Comparison of ENCODE assay signal across 19 cellular contexts in genomic region chr7:85135931-85136330, GRCh38. TPM values are rescaled to one million over a fixed set of nuclear protein-coding genes. Genes with fewer than 3 reads are reported as not detected.
A peak's percentile ranks its signal among the peaks of the same experiment; 100 is the strongest.
DNase-seq lines count a peak whose midpoint lies in the region; ATAC-seq and TF ChIP-seq lines count a peak whose summit lies in the region.
"Had no signal": no experiment of that assay in that cellular context is flagged by ENCODE, and none has a peak within 500 bp of the region (broad histone marks: within the 10 kb centered on the region; RNA-seq: fewer than 3 reads in every experiment).

No MANE protein-coding gene starts in this region.

- H3K4me1 ChIP-seq in PC-3 (ENCODE audit: insufficient read depth, low read length) (peaks cover 12% of the 10 kb centered on the region), upper lobe of right lung (no peaks in the 10 kb centered on the region)

- H3K9me2 ChIP-seq in PC-3 (replicated peaks; ENCODE audit: low read length): no peaks in the 10 kb centered on the region

- no TSS peak for BruUV-seq in PC-3 (replicated peaks; lab: Mats Ljungman, UMichigan)

- no peaks in the 10 kb centered on the region for H3K36me3 Mint-ChIP-seq in naive thymus-derived CD8-positive, alpha-beta T cell
- H3K36me3 Mint-ChIP-seq: memory B cell had no signal

- H3K9me3 Mint-ChIP-seq in stimulated activated naive CD8-positive, alpha-beta T cell treated with anti-CD3 and anti-CD28 coated beads, Interleukin-15, amount 100 ng/mL, for 72 hours: no peaks in the 10 kb centered on the region
- no peaks in the 10 kb centered on the region for H3K9me3 Mint-ChIP-seq in naive thymus-derived CD8-positive, alpha-beta T cell
- H3K9me3 Mint-ChIP-seq: CD4-positive, alpha-beta T cell; GM23338; memory B cell had no signal

- peak; percentile 24 for DNase-seq in COLO829 (ENCODE audit: low spot score)
- DNase-seq in PC-3: peak; percentile 83
- peak; percentile 22 for DNase-seq in epidermal melanocyte (ENCODE audit: insufficient read length, low spot score)
- peak; percentile 71 for DNase-seq in non-pigmented ciliary epithelial cell (ENCODE audit: low read depth)
- no peak for DNase-seq in stimulated activated naive CD8-positive, alpha-beta T cell treated with anti-CD3 and anti-CD28 coated beads, Interleukin-15, amount 100 ng/mL, for 72 hours
- DNase-seq in activated effector memory CD4-positive, alpha-beta T cell treated with Interleukin-2 at 50 U/mL for 16 hours: no peak
- no peak for DNase-seq in upper lobe of right lung
- no peak for DNase-seq in naive thymus-derived CD8-positive, alpha-beta T cell
- DNase-seq: activated CD4-positive, alpha-beta T cell treated with anti-CD3 and anti-CD28 coated beads for 48 hours; activated T-cell treated with anti-CD3 and anti-CD28 coated beads, Interleukin-2, amount 50 U/mL, for 4 hours; anterior cingulate cortex; CD4-positive, alpha-beta T cell; MM.1S; ovary; stimulated activated CD4-positive, alpha-beta T cell treated with anti-CD3 and anti-CD28 coated beads, Interleukin-1b, Interleukin-23, amount 100 ng/mL, for 48 hours; T-helper 1 cell had no signal

- H3K27ac ChIP-seq in PC-3 (ENCODE audit: low read length) (peak overlapping the region; percentile 30), upper lobe of right lung (no peak overlapping the region)
- H3K27ac ChIP-seq: HL-60, ovary had no signal

- H3K4me3 ChIP-seq in PC-3 (ENCODE audit: low read length) (no peak overlapping the region), upper lobe of right lung (no peak overlapping the region)
- H3K4me3 ChIP-seq: GM23338, ovary had no signal

- no peak overlapping the region for H3K9ac ChIP-seq in PC-3 (ENCODE audit: low read length)

- no peaks in the 10 kb centered on the region for H3K4me1 Mint-ChIP-seq in stimulated activated naive CD8-positive, alpha-beta T cell treated with anti-CD3 and anti-CD28 coated beads, Interleukin-15, amount 100 ng/mL, for 72 hours
- H3K4me1 Mint-ChIP-seq in naive thymus-derived CD8-positive, alpha-beta T cell: no peaks in the 10 kb centered on the region
- H3K4me1 Mint-ChIP-seq: memory B cell had no signal

- no peaks in the 10 kb centered on the region for H3K9me3 ChIP-seq in PC-3 (ENCODE audit: low read length)
- no peaks in the 10 kb centered on the region for H3K9me3 ChIP-seq in upper lobe of right lung
- H3K9me3 ChIP-seq: ovary had no signal

- TF ChIP-seq CTCF in PC-3 (conservative IDR thresholded peaks at IDR 0.05; ENCODE audit: low read depth, low read length) (no peak), upper lobe of right lung (IDR thresholded peaks at IDR 0.05) (no peak)

- POLR2A ChIA-PET in PC-3 (lab: Charles Lee; ENCODE audit: unreplicated experiment): no interaction called here
- POLR2A ChIA-PET in naive thymus-derived CD8-positive, alpha-beta T cell (lab: Charles Lee): no interaction called here

- H3K36me3 ChIP-seq in PC-3 (ENCODE audit: low read depth, low read length) (no peaks in the 10 kb centered on the region), upper lobe of right lung (no peaks in the 10 kb centered on the region)
- H3K36me3 ChIP-seq: ovary had no signal

- H3K27me3 ChIP-seq in PC-3 (ENCODE audit: low read length) (no peaks in the 10 kb centered on the region), upper lobe of right lung (no peaks in the 10 kb centered on the region)

- H3K4me3 Mint-ChIP-seq in stimulated activated naive CD8-positive, alpha-beta T cell treated with anti-CD3 and anti-CD28 coated beads, Interleukin-15, amount 100 ng/mL, for 72 hours: no peak overlapping the region
- no peak overlapping the region for H3K4me3 Mint-ChIP-seq in naive thymus-derived CD8-positive, alpha-beta T cell
- H3K4me3 Mint-ChIP-seq: activated T-cell treated with anti-CD3 and anti-CD28 coated beads, Interleukin-2, amount 50 U/mL, for 4 hours; CD4-positive, alpha-beta T cell; GM23338; memory B cell had no signal

- intact Hi-C loops in PC-3 (cut with micrococcal nuclease): no loop called here
- intact Hi-C loops in upper lobe of right lung (cut with DNase I): no loop called here

- CTCF ChIA-PET in PC-3 (lab: Charles Lee): no interaction called here

- H3K4me2 ChIP-seq in PC-3 (ENCODE audit: low read length): peak overlapping the region; percentile 52
- H3K4me2 ChIP-seq: GM23338 had no signal

- no peak overlapping the region for H2AFZ ChIP-seq in PC-3 (ENCODE audit: low read length)
- H2AFZ ChIP-seq: GM23338 had no signal

- H3K27ac Mint-ChIP-seq in stimulated activated naive CD8-positive, alpha-beta T cell treated with anti-CD3 and anti-CD28 coated beads, Interleukin-15, amount 100 ng/mL, for 72 hours: no peak overlapping the region
- H3K27ac Mint-ChIP-seq in naive thymus-derived CD8-positive, alpha-beta T cell: no peak overlapping the region
- H3K27ac Mint-ChIP-seq: CD4-positive, alpha-beta T cell; memory B cell had no signal

- H3F3A ChIP-seq in PC-3 (ENCODE audit: low read length, unreplicated experiment): no peaks in the 10 kb centered on the region

- H3K27me3 Mint-ChIP-seq in stimulated activated naive CD8-positive, alpha-beta T cell treated with anti-CD3 and anti-CD28 coated beads, Interleukin-15, amount 100 ng/mL, for 72 hours: no peaks in the 10 kb centered on the region
- no peaks in the 10 kb centered on the region for H3K27me3 Mint-ChIP-seq in naive thymus-derived CD8-positive, alpha-beta T cell
- H3K27me3 Mint-ChIP-seq: CD4-positive, alpha-beta T cell; memory B cell had no signal

- H3K79me2 ChIP-seq in PC-3 (ENCODE audit: low read length): no peaks in the 10 kb centered on the region

- ATAC-seq in PC-3: peak; percentile 93
- ATAC-seq in stimulated activated naive CD8-positive, alpha-beta T cell treated with anti-CD3 and anti-CD28 coated beads, Interleukin-15, amount 100 ng/mL, for 72 hours: no peak
- no peak for ATAC-seq in upper lobe of right lung
- ATAC-seq in naive thymus-derived CD8-positive, alpha-beta T cell: no peak
- ATAC-seq: activated T-cell treated with anti-CD3 and anti-CD28 coated beads, Interleukin-2, amount 50 U/mL, for 4 hours; GM23338 had no signal

- no peaks in the 10 kb centered on the region for H4K20me1 ChIP-seq in PC-3 (ENCODE audit: low read length)

RNA-seq across cellular contexts. Expression of gene SEMA3D, which starts 50.9 kb away (rescaled TPM):
- total RNA-seq in PC-3 (2014; rRNA removed): 4.0 and 4.8 TPM in 2 replicates
- 13.6 TPM for total RNA-seq in upper lobe of right lung
- total RNA-seq in naive thymus-derived CD8-positive, alpha-beta T cell: not detected
- not detected for polyA plus RNA-seq in naive thymus-derived CD8-positive, alpha-beta T cell
- total RNA-seq: CD4-positive, alpha-beta T cell had no signal

Comparison
In these comparisons a context has a peak if more than half of its experiments do, and no peak if none do; other contexts are left out.
1. DNase-seq: peak in COLO829 (single experiment), PC-3 (single experiment), epidermal melanocyte (single experiment) and non-pigmented ciliary epithelial cell (single experiment); none in stimulated activated naive CD8-positive, alpha-beta T cell treated with anti-CD3 and anti-CD28 coated beads, Interleukin-15, amount 100 ng/mL, for 72 hours (0 of 2), activated effector memory CD4-positive, alpha-beta T cell treated with Interleukin-2 at 50 U/mL for 16 hours (single experiment), upper lobe of right lung (single experiment) and naive thymus-derived CD8-positive, alpha-beta T cell (0 of 10).